In genomic region chr11:104254347-104254746, GRCh38 we compare ENCODE assay signal across 7 cellular contexts.
DNase-seq lines count a peak whose midpoint lies in the region; ATAC-seq and TF ChIP-seq lines count a peak whose summit lies in the region.

No MANE protein-coding gene starts in this region.

- H3K27me3 Mint-ChIP-seq in naive thymus-derived CD8-positive, alpha-beta T cell = peaks cover 0 to 6% (median 0%) of the 10 kb centered on the region in 5 donors

- no peak overlapping the region for H3K27ac Mint-ChIP-seq in naive thymus-derived CD8-positive, alpha-beta T cell

- H3K4me1 Mint-ChIP-seq in naive thymus-derived CD8-positive, alpha-beta T cell = no peaks in the 10 kb centered on the region

- no peak overlapping the region for H3K4me3 ChIP-seq in fibroblast of mammary gland (ENCODE audit: control insufficient read depth, low read depth, low read length)

- no peak overlapping the region for H3K4me3 Mint-ChIP-seq in naive thymus-derived CD8-positive, alpha-beta T cell

- ATAC-seq in GM21367 (IDR thresholded peaks at IDR 0.05; ENCODE audit: unreplicated experiment) = peak; percentile 97
- ATAC-seq in naive thymus-derived CD8-positive, alpha-beta T cell = no peak

- peaks cover 0 to 2% (median 0%) of the 10 kb centered on the region in 9 donors for H3K9me3 Mint-ChIP-seq in naive thymus-derived CD8-positive, alpha-beta T cell

- peak; percentile 30 for DNase-seq in GM10266 (ENCODE audit: extremely low spot score)
- peak; percentile 51 for DNase-seq in HPDE6-E6E7 (ENCODE audit: extremely low spot score)
- DNase-seq in SKM-1 (lab: John Stamatoyannopoulos, UW; ENCODE audit: unreplicated experiment) = peak; percentile 45
- DNase-seq in fibroblast of mammary gland (ENCODE audit: low read depth) = peak; percentile 29
- peak in 2 of 3 donors; percentile 5 to 17 for DNase-seq in stimulated activated CD4-positive, alpha-beta T cell treated with anti-CD3 and anti-CD28 coated beads, TNF-alpha, amount 100 ng/mL, for 48 hours (ENCODE audit: low read depth in 3 of 3)
- no peak for DNase-seq in naive thymus-derived CD8-positive, alpha-beta T cell

- no peaks in the 10 kb centered on the region for H3K36me3 Mint-ChIP-seq in naive thymus-derived CD8-positive, alpha-beta T cell

- POLR2A ChIA-PET in naive thymus-derived CD8-positive, alpha-beta T cell (lab: Charles Lee) = no interaction called here

- peak; percentile 55 for TF ChIP-seq CTCF in GM10266 (IDR thresholded peaks at IDR 0.05; ENCODE audit: control insufficient read depth, insufficient read depth, low read depth, missing control alignments)
- TF ChIP-seq CTCF in fibroblast of mammary gland (conservative IDR thresholded peaks at IDR 0.05; ENCODE audit: control insufficient read depth, insufficient read depth, low read depth, low read length) = peak; percentile 59

Comparison
In these comparisons a context has a peak if more than half of its experiments do, and no peak if none do; other contexts are left out.
1. DNase-seq: peak in GM10266 (single experiment), HPDE6-E6E7 (single experiment), SKM-1 (single experiment), fibroblast of mammary gland (single experiment) and stimulated activated CD4-positive, alpha-beta T cell treated with anti-CD3 and anti-CD28 coated beads, TNF-alpha, amount 100 ng/mL, for 48 hours (2 of 3); none in naive thymus-derived CD8-positive, alpha-beta T cell (0 of 10).